ENCODE assay signal across 29 cellular contexts in the genomic region with DNA sequence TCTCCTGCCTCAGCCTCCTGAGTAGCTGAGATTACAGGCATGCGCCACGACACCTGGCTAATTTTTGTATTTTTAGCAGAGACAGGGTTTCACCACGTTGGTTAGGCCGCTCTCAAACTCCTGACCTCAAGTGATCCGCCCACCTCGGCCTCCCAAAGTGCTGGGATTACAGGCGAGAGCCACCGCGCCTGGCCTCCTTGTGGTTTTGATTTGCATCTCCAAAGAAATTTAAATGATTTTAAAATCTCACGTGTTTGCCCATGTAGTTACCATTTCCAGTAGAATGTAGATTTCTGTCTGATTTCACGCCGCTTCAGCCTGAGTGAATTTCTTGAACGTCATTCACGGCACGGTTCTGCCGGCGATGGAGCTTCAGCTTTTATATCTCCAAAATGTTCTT. TPM values are rescaled to one million over a fixed set of nuclear protein-coding genes. Genes with fewer than 3 reads are reported as not detected.
"Had no signal": no experiment of that assay in that cellular context is flagged by ENCODE, and none has a peak within 500 bp of the region (broad histone marks: within the 10 kb centered on the region; RNA-seq: fewer than 3 reads in every experiment).

No MANE protein-coding gene starts in this region.

- H3K27ac Mint-ChIP-seq: activated B cell treated with CpG ODN at 0.5 μM for 24 hours; activated naive CD4-positive, alpha-beta T cell treated with anti-CD3 and anti-CD28 coated beads, Interleukin-2, amount 10 ng/mL, durations not matched to agents 7 days and 5 days; activated naive CD4-positive, alpha-beta T cell treated with anti-CD3 and anti-CD28 coated beads, Interleukin-2, amount 50 U/mL, for 72 hours; activated naive CD8-positive, alpha-beta T cell treated with anti-CD3 and anti-CD28 coated beads, Interleukin-2, amount 10 ng/mL, durations not matched to agents 7 days and 5 days; activated T-cell treated with anti-CD3 and anti-CD28 coated beads, Interleukin-2, amount 50 U/mL, for 24 hours; activated T-cell treated with anti-CD3 and anti-CD28 coated beads, Interleukin-2, amount 50 U/mL, for 72 hours; brain; T-cell; T-helper 1 cell treated with Interleukin-12 subunit alpha and Interleukin-12 subunit beta and Interleukin-4 antibody, amounts not matched to agents 30 μg/mL and 1 μg/mL, for 36 hours had no signal

- H3K27ac ChIP-seq: ascending aorta, breast epithelium, cardiac muscle cell, colonic mucosa, epithelial cell of prostate, WERI-Rb-1 had no signal

- H3K4me1 Mint-ChIP-seq: activated B cell treated with CpG ODN at 0.5 μM for 24 hours; activated naive CD4-positive, alpha-beta T cell treated with anti-CD3 and anti-CD28 coated beads, Interleukin-2, amount 10 ng/mL, durations not matched to agents 7 days and 5 days; activated naive CD8-positive, alpha-beta T cell treated with anti-CD3 and anti-CD28 coated beads, Interleukin-2, amount 10 ng/mL, durations not matched to agents 7 days and 5 days; brain; T-cell had no signal

- H3K4me3 ChIP-seq: ascending aorta, breast epithelium, cardiac muscle cell, colonic mucosa had no signal

- H3K9me3 ChIP-seq: colonic mucosa had no signal

- H3K4me1 ChIP-seq: ascending aorta, breast epithelium, colonic mucosa had no signal

- H3K4me3 Mint-ChIP-seq: activated B cell treated with CpG ODN at 0.5 μM for 24 hours; activated naive CD4-positive, alpha-beta T cell treated with anti-CD3 and anti-CD28 coated beads, Interleukin-2, amount 10 ng/mL, durations not matched to agents 7 days and 5 days; activated naive CD8-positive, alpha-beta T cell treated with anti-CD3 and anti-CD28 coated beads, Interleukin-2, amount 10 ng/mL, durations not matched to agents 7 days and 5 days; activated T-cell treated with anti-CD3 and anti-CD28 coated beads, Interleukin-2, amount 50 U/mL, for 24 hours; activated T-cell treated with anti-CD3 and anti-CD28 coated beads, Interleukin-2, amount 50 U/mL, for 72 hours; brain; T-cell; T-helper 1 cell treated with Interleukin-12 subunit alpha and Interleukin-12 subunit beta and Interleukin-4 antibody, amounts not matched to agents 30 μg/mL and 1 μg/mL, for 36 hours had no signal

- H3K27me3 ChIP-seq: ascending aorta, cardiac muscle cell, colonic mucosa had no signal

- H3K36me3 ChIP-seq: ascending aorta, breast epithelium, cardiac muscle cell, colonic mucosa, WERI-Rb-1 had no signal

- DNase-seq: activated B cell treated with CpG ODN at 0.5 μM for 24 hours; activated CD4-positive, alpha-beta T cell treated with anti-CD3 and anti-CD28 coated beads for 48 hours; activated CD4-positive, alpha-beta T cell treated with anti-CD3 and anti-CD28 coated beads, Interleukin-2, amount 50 U/mL, for 1 hour; activated CD4-positive, alpha-beta T cell treated with anti-CD3 and anti-CD28 coated beads, Interleukin-2, amount 50 U/mL, for 48 hours; activated CD8-positive, alpha-beta memory T cell treated with anti-CD3 and anti-CD28 coated beads, Interleukin-2, amount 50 U/mL, for 48 hours; activated gamma-delta T cell; activated naive CD4-positive, alpha-beta T cell; activated naive CD4-positive, alpha-beta T cell treated with anti-CD3 and anti-CD28 coated beads, Interleukin-2, amount 10 ng/mL, durations not matched to agents 7 days and 5 days; activated naive CD8-positive, alpha-beta T cell treated with anti-CD3 and anti-CD28 coated beads, Interleukin-2, amount 10 ng/mL, durations not matched to agents 7 days and 5 days; activated T-cell treated with anti-CD3 and anti-CD28 coated beads for 4 hours; activated T-cell treated with anti-CD3 and anti-CD28 coated beads, Interleukin-2, amount 50 U/mL, for 24 hours; activated T-cell treated with anti-CD3 and anti-CD28 coated beads, Interleukin-2, amount 50 U/mL, for 72 hours; central memory CD4-positive, alpha-beta T cell; cerebellar nuclear complex; colonic mucosa; effector CD8-positive, alpha-beta T cell; foreskin fibroblast; T-helper 9 cell; WERI-Rb-1 had no signal

- ATAC-seq: activated CD4-positive, CD25-positive, alpha-beta regulatory T cell treated with anti-CD3 and anti-CD28 coated beads, Interleukin-2, amount 50 U/mL, for 24 hours; activated naive CD4-positive, alpha-beta T cell treated with anti-CD3 and anti-CD28 coated beads, Interleukin-2, amount 50 U/mL, for 72 hours; activated T-cell treated with anti-CD3 and anti-CD28 coated beads, Interleukin-2, amount 50 U/mL, for 72 hours; T-cell had no signal

- H3K36me3 Mint-ChIP-seq: activated naive CD4-positive, alpha-beta T cell treated with anti-CD3 and anti-CD28 coated beads, Interleukin-2, amount 10 ng/mL, durations not matched to agents 7 days and 5 days; activated naive CD8-positive, alpha-beta T cell treated with anti-CD3 and anti-CD28 coated beads, Interleukin-2, amount 10 ng/mL, durations not matched to agents 7 days and 5 days had no signal

RNA-seq across cellular contexts. Expression of gene IGF2, which starts 55.8 kb away (rescaled TPM):
- total RNA-seq: activated B cell treated with CpG ODN at 0.5 μM for 24 hours; activated naive CD8-positive, alpha-beta T cell treated with anti-CD3 and anti-CD28 coated beads, Interleukin-2, amount 10 ng/mL, durations not matched to agents 7 days and 5 days; T-helper 2 cell treated with Interferon-gamma antibody and Interleukin-4, amounts not matched to agents 100 ng/mL and 5 ng/mL, for 36 hours had no signal
